23 cellular contexts compared by ENCODE assay signal in genomic region chr12:88058719-88059077, GRCh38. TPM values are rescaled to one million over a fixed set of nuclear protein-coding genes. Genes with fewer than 3 reads are reported as not detected.
DNase-seq lines count a peak whose midpoint lies in the region; ATAC-seq and TF ChIP-seq lines count a peak whose summit lies in the region.
"Had no signal": no experiment of that assay in that cellular context is flagged by ENCODE, and none has a peak within 500 bp of the region (broad histone marks: within the 10 kb centered on the region; RNA-seq: fewer than 3 reads in every experiment).

No MANE protein-coding gene starts in this region.

- H3K4me1 ChIP-seq in right atrium auricular region, result no peaks in the 10 kb centered on the region
- H3K4me1 ChIP-seq in A673 (ENCODE audit: insufficient read depth, low read length, poor library complexity, severe bottlenecking), result peaks cover 5% of the 10 kb centered on the region
- no peaks in the 10 kb centered on the region for H3K4me1 ChIP-seq in psoas muscle
- H3K4me1 ChIP-seq: BE2C had no signal

- H3K4me1 Mint-ChIP-seq in stimulated activated memory B cell treated with anti-CD40 and anti-IgM and Interleukin-4, amounts not matched to agents 10 μg/mL and 1 μg/mL and 100 μg/mL, for 72 hours, result peaks cover 19% of the 10 kb centered on the region
- H3K4me1 Mint-ChIP-seq: H9 had no signal

- peak; percentile 68 for ATAC-seq in Right ventricle myocardium inferior
- ATAC-seq in Right ventricle myocardium superior (ENCODE audit: poor library complexity), result peak; percentile 73
- no peak for ATAC-seq in stimulated activated memory B cell treated with anti-CD40 and anti-IgM and Interleukin-4, amounts not matched to agents 10 μg/mL and 1 μg/mL and 100 μg/mL, for 72 hours
- ATAC-seq in psoas muscle, result no peak

- no peaks in the 10 kb centered on the region for H3K9me3 Mint-ChIP-seq in stimulated activated memory B cell treated with anti-CD40 and anti-IgM and Interleukin-4, amounts not matched to agents 10 μg/mL and 1 μg/mL and 100 μg/mL, for 72 hours
- H3K9me3 Mint-ChIP-seq: H9 had no signal

- no peak overlapping the region for H3K4me3 ChIP-seq in right atrium auricular region
- H3K4me3 ChIP-seq in A673 (ENCODE audit: low read depth, low read length, poor library complexity, severe bottlenecking), result no peak overlapping the region
- H3K4me3 ChIP-seq in psoas muscle, result no peak overlapping the region
- no peak overlapping the region for H3K4me3 ChIP-seq in foreskin fibroblast (ENCODE audit: low read depth in 1 of 2, low read length in 2 of 2)

- no peak overlapping the region for H3K4me3 Mint-ChIP-seq in stimulated activated memory B cell treated with anti-CD40 and anti-IgM and Interleukin-4, amounts not matched to agents 10 μg/mL and 1 μg/mL and 100 μg/mL, for 72 hours
- H3K4me3 Mint-ChIP-seq: H9 had no signal

- POLR2A ChIA-PET in A673 (lab: Charles Lee; ENCODE audit: low non-redundant PET), result no interaction called here

- H3K27me3 ChIP-seq in right atrium auricular region (no peaks in the 10 kb centered on the region), A673 (replicated peaks; ENCODE audit: insufficient read depth, low read depth, low read length, poor library complexity) (no peaks in the 10 kb centered on the region), psoas muscle (ENCODE audit: insufficient read depth in 3 of 3, low read length in 2 of 3) (no peaks in the 10 kb centered on the region)
- H3K27me3 ChIP-seq: BE2C had no signal

- no peaks in the 10 kb centered on the region for H3K27me3 Mint-ChIP-seq in stimulated activated memory B cell treated with anti-CD40 and anti-IgM and Interleukin-4, amounts not matched to agents 10 μg/mL and 1 μg/mL and 100 μg/mL, for 72 hours

- H3K36me3 ChIP-seq in right atrium auricular region, result peaks cover 13% of the 10 kb centered on the region
- peaks cover 4% of the 10 kb centered on the region for H3K36me3 ChIP-seq in A673 (ENCODE audit: insufficient read depth, low read length, poor library complexity, severe bottlenecking)
- peaks cover 0 to 76% of the 10 kb centered on the region in 2 donors for H3K36me3 ChIP-seq in psoas muscle (ENCODE audit: insufficient read depth in 1 of 2, low read depth in 1 of 2)
- H3K36me3 ChIP-seq: BE2C had no signal

- no peak for DNase-seq in Right ventricle myocardium inferior (ENCODE audit: missing footprints)
- no peak for DNase-seq in cardiac septum (ENCODE audit: low spot score)
- no peak for DNase-seq in Right ventricle myocardium superior
- DNase-seq in right atrium auricular region (ENCODE audit: low spot score), result no peak
- DNase-seq in A673 (ENCODE audit: low spot score), result no peak
- DNase-seq in psoas muscle, result no peak
- DNase-seq in foreskin fibroblast, result no peak
- DNase-seq: BE2C, DMS53, EL, GF-D8, H9, KBM-7, MM.1S, NCI-H1048, NCI-H1417 treated with DMSO at 0.1 percent for 48 hours, NCI-H187, NCI-H446 treated with DMSO at 0.1 percent for 48 hours, NCI-H526 treated with DMSO at 0.1 percent for 48 hours, SHP77 had no signal

- CTCF ChIA-PET in A673 (lab: Charles Lee), result no interaction called here

- peak overlapping the region; percentile 17 to 54 for H3K27ac ChIP-seq in right atrium auricular region
- H3K27ac ChIP-seq in A673 (ENCODE audit: low read depth, low read length, poor library complexity, severe bottlenecking), result no peak overlapping the region
- H3K27ac ChIP-seq in psoas muscle, result no peak overlapping the region
- H3K27ac ChIP-seq: HL-60 had no signal

- intact Hi-C loops in Right ventricle myocardium inferior (cut with DNase I) (no loop called here), cardiac septum (cut with DNase I) (no loop called here), Right ventricle myocardium superior (cut with DNase I) (no loop called here), A673 (cut with micrococcal nuclease; ENCODE audit: unreplicated experiment) (no loop called here), psoas muscle (cut with DNase I) (no loop called here)

- BruUV-seq in A673 (replicated peaks; lab: Mats Ljungman, UMichigan), result no TSS peak

- H3K36me3 Mint-ChIP-seq in stimulated activated memory B cell treated with anti-CD40 and anti-IgM and Interleukin-4, amounts not matched to agents 10 μg/mL and 1 μg/mL and 100 μg/mL, for 72 hours, result peaks cover 51% of the 10 kb centered on the region

- H3K9me3 ChIP-seq in right atrium auricular region, result no peaks in the 10 kb centered on the region
- no peaks in the 10 kb centered on the region for H3K9me3 ChIP-seq in A673 (ENCODE audit: low read depth, low read length, poor library complexity, severe bottlenecking)
- H3K9me3 ChIP-seq in psoas muscle, result no peaks in the 10 kb centered on the region
- H3K9me3 ChIP-seq: BE2C had no signal

- WGBS in psoas muscle, 3 donors, result 93 to 100% (median 94%) methylated on average over 1 of the region's 1 CpG

- no peak for TF ChIP-seq CTCF in right atrium auricular region (IDR thresholded peaks at IDR 0.05)
- no peak for TF ChIP-seq CTCF in A673 (conservative IDR thresholded peaks at IDR 0.05; ENCODE audit: low read depth, low read length)
- TF ChIP-seq CTCF in psoas muscle (IDR thresholded peaks at IDR 0.05), result no peak
- no peak for TF ChIP-seq CTCF in foreskin fibroblast (IDR thresholded peaks at IDR 0.05; ENCODE audit: low read depth, low read length)

- peak overlapping the region; percentile 4 for H3K27ac Mint-ChIP-seq in stimulated activated memory B cell treated with anti-CD40 and anti-IgM and Interleukin-4, amounts not matched to agents 10 μg/mL and 1 μg/mL and 100 μg/mL, for 72 hours
- H3K27ac Mint-ChIP-seq: H9 had no signal

RNA-seq across cellular contexts. Expression of gene C12orf50, which starts 29.5 kb away (rescaled TPM):
- total RNA-seq in Right ventricle myocardium inferior (0.05 TPM), cardiac septum (0.05 TPM), Right ventricle myocardium superior (0.11 TPM), right atrium auricular region (not detected), A673 (2021) (0.15 and 0.20 TPM in 2 replicates), psoas muscle (under 1 TPM in 1 of 4 donors, not detected in 3; 0.20 TPM)
- polyA plus RNA-seq in psoas muscle, result under 1 TPM in 2 of 3 donors, not detected in 1; 0.09 TPM
- total RNA-seq: HT-29 had no signal

Comparison
In these comparisons a context has a peak if more than half of its experiments do, and no peak if none do; other contexts are left out.
1. ATAC-seq: peak in Right ventricle myocardium inferior (single experiment) and Right ventricle myocardium superior (single experiment); none in stimulated activated memory B cell treated with anti-CD40 and anti-IgM and Interleukin-4, amounts not matched to agents 10 μg/mL and 1 μg/mL and 100 μg/mL, for 72 hours (single experiment) and psoas muscle (0 of 4).
2. H3K27ac ChIP-seq: peak in right atrium auricular region (2 of 2); none in A673 (single experiment) and psoas muscle (single experiment).